Comparison of ENCODE assay signal across 8 cellular contexts in the genomic region with DNA sequence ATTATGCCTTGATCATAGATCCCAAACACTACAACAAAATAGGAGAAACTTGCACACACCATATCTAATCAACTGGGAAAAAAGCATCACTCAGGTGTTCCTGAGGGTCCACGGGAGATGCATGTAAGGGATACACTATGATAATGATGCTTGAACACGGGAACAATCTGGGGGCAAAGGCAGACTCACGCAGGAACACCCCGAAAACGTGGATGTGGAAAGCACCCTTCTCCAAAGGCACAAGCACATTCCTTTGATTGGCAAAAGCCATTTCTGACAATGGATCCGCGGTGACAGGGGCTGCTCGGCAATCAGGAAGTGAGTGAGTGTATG. TPM values are rescaled to one million over a fixed set of nuclear protein-coding genes. Genes with fewer than 3 reads are reported as not detected.
DNase-seq lines count a peak whose midpoint lies in the region; ATAC-seq and TF ChIP-seq lines count a peak whose summit lies in the region.

No MANE protein-coding gene starts in this region.

- no peak for TF ChIP-seq POLR2A in GM18505 (IDR thresholded peaks at IDR 0.05; ENCODE audit: borderline replicate concordance, extremely low read depth, insufficient read depth, insufficient read length)

- no peaks in the 10 kb centered on the region for H3K9me3 ChIP-seq in MM.1S (replicated peaks; ENCODE audit: insufficient read depth, low read length)

- peak overlapping the region; percentile 81; the same call in 1 of the 2 replicates for H3K27ac ChIP-seq in MM.1S (ENCODE audit: low read length)

- ATAC-seq in GM18907 (IDR thresholded peaks at IDR 0.05; ENCODE audit: unreplicated experiment) (peak; percentile 18), GM21423 (IDR thresholded peaks at IDR 0.05; ENCODE audit: unreplicated experiment) (no peak), GM18505 (IDR thresholded peaks at IDR 0.05; ENCODE audit: unreplicated experiment) (no peak)
- no peak for ATAC-seq in natural killer cell treated with Interleukin-12 subunit alpha and Interleukin-12 subunit beta and Interleukin-15 and Interleukin-18, amount 100 ng/mL, for 72 hours

- DNase-seq in MM.1S (no peak), DMS53 (lab: John Stamatoyannopoulos, UW) (no peak), globus pallidus (ENCODE audit: low spot score) (no peak)
- DNase-seq in natural killer cell treated with Interleukin-12 subunit alpha and Interleukin-12 subunit beta and Interleukin-15 and Interleukin-18, amount 100 ng/mL, for 72 hours (ENCODE audit: low spot score) = peak; percentile 66

- H4K20me1 ChIP-seq in MM.1S (ENCODE audit: insufficient read depth, low read length) = no peaks in the 10 kb centered on the region

- H3K4me1 ChIP-seq in MM.1S (ENCODE audit: low read length) = peaks cover 34% of the 10 kb centered on the region

- H3K36me3 Mint-ChIP-seq in dendritic cell treated with granulocyte-macrophage colony-stimulating factor and Interleukin-4, amounts not matched to agents 40 ng/mL and 50 ng/mL, for 4 days (ENCODE audit: low read depth) = peaks cover 15% of the 10 kb centered on the region
- H3K36me3 Mint-ChIP-seq in natural killer cell treated with Interleukin-12 subunit alpha and Interleukin-12 subunit beta and Interleukin-15 and Interleukin-18, amount 100 ng/mL, for 72 hours = no peaks in the 10 kb centered on the region

- H3K27me3 ChIP-seq in MM.1S (replicated peaks; ENCODE audit: insufficient read depth, low read length) = no peaks in the 10 kb centered on the region

- peak overlapping the region; percentile 87 for H3K4me2 ChIP-seq in MM.1S (ENCODE audit: low read depth, low read length)

- H3F3A ChIP-seq in MM.1S (ENCODE audit: insufficient read depth, low read length) = peaks cover 51% of the 10 kb centered on the region

- H3K27ac Mint-ChIP-seq in dendritic cell treated with granulocyte-macrophage colony-stimulating factor and Interleukin-4, amounts not matched to agents 40 ng/mL and 50 ng/mL, for 4 days = peak overlapping the region; percentile 90
- H3K27ac Mint-ChIP-seq in natural killer cell treated with Interleukin-12 subunit alpha and Interleukin-12 subunit beta and Interleukin-15 and Interleukin-18, amount 100 ng/mL, for 72 hours = peak overlapping the region; percentile 84 to 90

- H3K4me3 Mint-ChIP-seq in dendritic cell treated with granulocyte-macrophage colony-stimulating factor and Interleukin-4, amounts not matched to agents 40 ng/mL and 50 ng/mL, for 4 days = peak overlapping the region; percentile 92
- peak overlapping the region; percentile 92 for H3K4me3 Mint-ChIP-seq in natural killer cell treated with Interleukin-12 subunit alpha and Interleukin-12 subunit beta and Interleukin-15 and Interleukin-18, amount 100 ng/mL, for 72 hours

- peak overlapping the region; percentile 80 for H3K4me3 ChIP-seq in MM.1S (ENCODE audit: low read length)

- H3K9me2 ChIP-seq in MM.1S (replicated peaks; ENCODE audit: insufficient read depth, low read length) = no peaks in the 10 kb centered on the region

- H3K4me1 Mint-ChIP-seq in dendritic cell treated with granulocyte-macrophage colony-stimulating factor and Interleukin-4, amounts not matched to agents 40 ng/mL and 50 ng/mL, for 4 days (ENCODE audit: low read depth) = peaks cover 52% of the 10 kb centered on the region
- H3K4me1 Mint-ChIP-seq in natural killer cell treated with Interleukin-12 subunit alpha and Interleukin-12 subunit beta and Interleukin-15 and Interleukin-18, amount 100 ng/mL, for 72 hours (ENCODE audit: low read depth in 2 of 2) = peaks cover 46 to 63% of the 10 kb centered on the region in 2 donors

- no peaks in the 10 kb centered on the region for H3K36me3 ChIP-seq in MM.1S (replicated peaks; ENCODE audit: insufficient read depth, low read length)

- H3K9ac ChIP-seq in MM.1S (ENCODE audit: low read length) = peak overlapping the region; percentile 85

- intact Hi-C loops in dendritic cell treated with granulocyte-macrophage colony-stimulating factor and Interleukin-4, amounts not matched to agents 40 ng/mL and 50 ng/mL, for 4 days (cut with micrococcal nuclease) = loop anchor here (2.0 to 5.0 kb wide), 2 partner anchors 14 to 37 kb away; no protein-coding TSS in a partner anchor

- H3K79me2 ChIP-seq in MM.1S (ENCODE audit: low read length) = peaks cover 56% of the 10 kb centered on the region

- TF ChIP-seq CTCF in MM.1S (IDR thresholded peaks at IDR 0.05; ENCODE audit: low read length) = no peak

- no peaks in the 10 kb centered on the region for H3K27me3 Mint-ChIP-seq in dendritic cell treated with granulocyte-macrophage colony-stimulating factor and Interleukin-4, amounts not matched to agents 40 ng/mL and 50 ng/mL, for 4 days
- no peaks in the 10 kb centered on the region for H3K27me3 Mint-ChIP-seq in natural killer cell treated with Interleukin-12 subunit alpha and Interleukin-12 subunit beta and Interleukin-15 and Interleukin-18, amount 100 ng/mL, for 72 hours

- H3K9me3 Mint-ChIP-seq in dendritic cell treated with granulocyte-macrophage colony-stimulating factor and Interleukin-4, amounts not matched to agents 40 ng/mL and 50 ng/mL, for 4 days = no peaks in the 10 kb centered on the region
- no peaks in the 10 kb centered on the region for H3K9me3 Mint-ChIP-seq in natural killer cell treated with Interleukin-12 subunit alpha and Interleukin-12 subunit beta and Interleukin-15 and Interleukin-18, amount 100 ng/mL, for 72 hours

- H2AFZ ChIP-seq in MM.1S (ENCODE audit: low read length) = peak overlapping the region; percentile 51; the same call in 1 of the 2 replicates

RNA-seq across cellular contexts. Expression of a gene that starts 1.3 kb away (rescaled TPM):
- total RNA-seq in natural killer cell treated with Interleukin-12 subunit alpha and Interleukin-12 subunit beta and Interleukin-15 and Interleukin-18, amount 100 ng/mL, for 72 hours = 10 to 100 TPM; 20.1 to 22.3 TPM

RNA-seq across cellular contexts. Expression of a gene that starts 53.9 kb away (rescaled TPM):
- total RNA-seq in natural killer cell treated with Interleukin-12 subunit alpha and Interleukin-12 subunit beta and Interleukin-15 and Interleukin-18, amount 100 ng/mL, for 72 hours = 100 to 1,000 TPM; 229 to 233 TPM
